10 cellular contexts compared by ENCODE assay signal in genomic region chr2:54574860-54575247, GRCh38.
DNase-seq lines count a peak whose midpoint lies in the region; ATAC-seq, FAIRE-seq and TF ChIP-seq lines count a peak whose summit lies in the region.
"Had no signal": no experiment of that assay in that cellular context is flagged by ENCODE, and none has a peak within 500 bp of the region (broad histone marks: within the 10 kb centered on the region; RNA-seq: fewer than 3 reads in every experiment).

No MANE protein-coding gene starts in this region.

- no peaks in the 10 kb centered on the region for H3K79me2 ChIP-seq in OCI-LY1 (ENCODE audit: insufficient read depth, low read length)

- FAIRE-seq in pancreas (lab: Jason Lieb, UNC) = no peak

- CTCF ChIA-PET in CD8-positive, alpha-beta memory T cell (lab: Charles Lee) = interaction anchor here (1.3 to 2.0 kb wide), 5 partner anchors 14 to 52 kb away, joined by 4 to 27 read pairs (median 5); no protein-coding TSS in a partner anchor

- no peaks in the 10 kb centered on the region for H3K9me3 ChIP-seq in CD8-positive, alpha-beta memory T cell (ENCODE audit: low read length)
- no peaks in the 10 kb centered on the region for H3K9me3 ChIP-seq in OCI-LY1 (ENCODE audit: low read length)
- H3K9me3 ChIP-seq in pancreas = no peaks in the 10 kb centered on the region

- TF ChIP-seq CTCF in OCI-LY1 (IDR thresholded peaks at IDR 0.05; ENCODE audit: low read length) (peak; percentile 16; the same call in 1 of the 2 replicates), chondrocyte (IDR thresholded peaks at IDR 0.05) (peak; percentile 13), pancreas (IDR thresholded peaks at IDR 0.05) (no peak)

- H3K36me3 Mint-ChIP-seq in CD8-positive, alpha-beta memory T cell = peaks cover 0 to 13% (median 6%) of the 10 kb centered on the region in 3 donors
- peaks cover 2% of the 10 kb centered on the region for H3K36me3 Mint-ChIP-seq in chondrocyte (ENCODE audit: low read depth)

- H3K4me3 Mint-ChIP-seq in CD8-positive, alpha-beta memory T cell = peak overlapping the region; percentile 86 to 96 (median 90)
- no peak overlapping the region for H3K4me3 Mint-ChIP-seq in chondrocyte (ENCODE audit: unreplicated experiment)

- H3K36me3 ChIP-seq in CD8-positive, alpha-beta memory T cell (ENCODE audit: insufficient read depth, low read length) = no peaks in the 10 kb centered on the region
- H3K36me3 ChIP-seq in OCI-LY1 (ENCODE audit: insufficient read depth, low read length) = no peaks in the 10 kb centered on the region
- no peaks in the 10 kb centered on the region for H3K36me3 ChIP-seq in pancreas

- no peaks in the 10 kb centered on the region for H3K27me3 Mint-ChIP-seq in CD8-positive, alpha-beta memory T cell
- no peaks in the 10 kb centered on the region for H3K27me3 Mint-ChIP-seq in chondrocyte (ENCODE audit: low read depth)

- H3K27ac ChIP-seq in CD8-positive, alpha-beta memory T cell (ENCODE audit: low read depth, low read length) = peak overlapping the region; percentile 84
- peak overlapping the region; percentile 90 for H3K27ac ChIP-seq in OCI-LY1 (ENCODE audit: low read depth, low read length, poor library complexity, severe bottlenecking)
- peak overlapping the region in 3 of 4 donors; percentile 22 to 94 (median 86) for H3K27ac ChIP-seq in pancreas

- H2AFZ ChIP-seq in OCI-LY1 (ENCODE audit: low read length) = no peak overlapping the region

- no peaks in the 10 kb centered on the region for H3K9me2 ChIP-seq in OCI-LY1 (ENCODE audit: low read depth, low read length)

- H3K27me3 ChIP-seq in CD8-positive, alpha-beta memory T cell (ENCODE audit: insufficient read depth, low read length, poor library complexity, severe bottlenecking) = no peaks in the 10 kb centered on the region
- no peaks in the 10 kb centered on the region for H3K27me3 ChIP-seq in OCI-LY1 (ENCODE audit: insufficient read depth, low read length)
- no peaks in the 10 kb centered on the region for H3K27me3 ChIP-seq in pancreas

- no peak overlapping the region; the same call in 1 of the 2 replicates for H3K4me2 ChIP-seq in OCI-LY1 (ENCODE audit: low read length)

- H3F3A ChIP-seq in OCI-LY1 (ENCODE audit: insufficient read depth, low read length) = no peaks in the 10 kb centered on the region

- no peak overlapping the region for H3K9ac ChIP-seq in OCI-LY1 (ENCODE audit: low read length)

- no peak for DNase-seq in CD8-positive, alpha-beta memory T cell
- DNase-seq in chondrocyte (ENCODE audit: low spot score) (no peak), pancreas (no peak), nucleus accumbens (lab: John Stamatoyannopoulos, UW) (no peak)
- DNase-seq: NCI-H1930, retina had no signal

- POLR2A ChIA-PET in CD8-positive, alpha-beta memory T cell (lab: Charles Lee) = interaction anchor here (1.0 to 8.4 kb wide), 2 partner anchors 11 to 15 kb away, joined by 3 to 105 read pairs; no protein-coding TSS in a partner anchor

- H3K4me1 Mint-ChIP-seq in CD8-positive, alpha-beta memory T cell = peaks cover 94 to 100% (median 100%) of the 10 kb centered on the region in 3 donors
- peaks cover 95% of the 10 kb centered on the region for H3K4me1 Mint-ChIP-seq in chondrocyte (ENCODE audit: low read depth)

- intact Hi-C loops in pancreas (cut with DNase I) = no loop called here

- peaks cover 100% of the 10 kb centered on the region for H3K4me1 ChIP-seq in CD8-positive, alpha-beta memory T cell (ENCODE audit: insufficient read depth, low read length)
- H3K4me1 ChIP-seq in OCI-LY1 (ENCODE audit: insufficient read depth, low read length, severe bottlenecking) = peaks cover 73% of the 10 kb centered on the region
- peaks cover 84 to 100% (median 95%) of the 10 kb centered on the region in 3 donors for H3K4me1 ChIP-seq in pancreas

- ATAC-seq in pancreas (no peak), HG03159 (IDR thresholded peaks at IDR 0.05; ENCODE audit: unreplicated experiment) (no peak), HG02981 (IDR thresholded peaks at IDR 0.05; ENCODE audit: unreplicated experiment) (no peak), GM21515 (IDR thresholded peaks at IDR 0.05; ENCODE audit: unreplicated experiment) (no peak)

- peaks cover 0 to 2% (median 0%) of the 10 kb centered on the region in 5 donors for H3K9me3 Mint-ChIP-seq in CD8-positive, alpha-beta memory T cell
- H3K9me3 Mint-ChIP-seq in chondrocyte (ENCODE audit: low read depth) = no peaks in the 10 kb centered on the region

- WGBS in pancreas, 2 donors = 67% methylated on average over 5 of the region's 5 CpGs

- H3K4me3 ChIP-seq in CD8-positive, alpha-beta memory T cell (ENCODE audit: low read length) = no peak overlapping the region
- H3K4me3 ChIP-seq in OCI-LY1 (ENCODE audit: low read depth, low read length, poor library complexity, severe bottlenecking) = no peak overlapping the region
- H3K4me3 ChIP-seq in pancreas = no peak overlapping the region

- peak overlapping the region; percentile 86 to 100 (median 98) for H3K27ac Mint-ChIP-seq in CD8-positive, alpha-beta memory T cell
- H3K27ac Mint-ChIP-seq in chondrocyte (ENCODE audit: unreplicated experiment) = peak overlapping the region; percentile 97

- H4K20me1 ChIP-seq in OCI-LY1 (ENCODE audit: insufficient read depth, low read length) = no peaks in the 10 kb centered on the region

Comparison
In these comparisons a context has a peak if more than half of its experiments do, and no peak if none do; other contexts are left out.
1. CTCF ChIP-seq: peak in OCI-LY1 (single experiment) and chondrocyte (single experiment); none in pancreas (0 of 4).
2. Peak in every context shown above with its lines, with median percentiles within 50 percentile points of each other: H3K27ac ChIP-seq.